In the genomic region with DNA sequence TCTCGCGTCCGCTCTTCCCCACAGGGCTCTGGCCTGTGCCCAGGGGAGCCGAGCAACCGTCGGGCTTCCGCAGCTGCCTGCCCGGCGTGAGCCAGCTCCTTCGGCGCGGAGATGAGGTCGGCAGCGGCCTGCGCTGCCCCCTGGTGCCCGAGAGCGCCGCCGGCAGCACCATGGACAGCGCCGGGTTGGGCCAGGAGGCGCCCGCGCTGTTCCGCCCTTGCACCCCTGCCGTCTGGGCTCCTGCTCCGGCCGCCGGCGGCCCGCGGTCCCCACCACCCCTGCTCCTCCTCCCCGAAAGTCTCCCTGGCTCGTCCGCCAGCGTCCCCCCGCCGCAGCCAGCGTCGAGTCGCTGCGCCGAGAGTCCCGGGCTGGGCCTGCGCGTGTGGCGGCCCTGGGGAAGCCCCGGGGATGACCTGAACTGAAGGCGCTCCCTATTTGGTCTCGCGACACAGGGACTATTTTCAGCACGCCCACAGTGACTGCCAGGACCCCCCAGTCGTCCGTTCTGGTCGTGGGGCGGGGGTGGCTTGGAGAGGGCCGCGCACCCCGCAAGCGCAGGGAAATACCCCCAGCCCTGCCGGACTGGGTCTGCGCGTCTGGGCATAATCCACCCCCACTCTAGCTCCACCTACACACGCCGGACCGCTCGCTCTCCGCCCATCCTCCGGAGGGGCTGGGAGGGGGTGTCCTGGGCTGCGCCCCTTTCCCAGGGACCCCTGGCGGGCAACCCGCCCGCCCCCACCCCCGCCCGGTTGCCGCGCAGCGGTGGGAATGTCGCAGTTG, we compare ENCODE assay signal across 8 cellular contexts. TPM values are rescaled to one million over a fixed set of nuclear protein-coding genes. Genes with fewer than 3 reads are reported as not detected.
DNase-seq lines count a peak whose midpoint lies in the region; TF ChIP-seq lines count a peak whose summit lies in the region.

No MANE protein-coding gene starts in this region.

- in situ Hi-C loops in GM13976 (cut with MboI; ENCODE audit: low sequenced_read_pairs, unreplicated experiment): loop anchor here (5.0 kb wide), 1 partner anchor 102 kb away; no protein-coding TSS in a partner anchor

- no peak overlapping the region for H3K9ac ChIP-seq in HUES48 (ENCODE audit: low read depth, low read length)

- TF ChIP-seq POLR2A in Peyer's patch (IDR thresholded peaks at IDR 0.05): no peak
- TF ChIP-seq POLR2A in testis (IDR thresholded peaks at IDR 0.05): no peak

- peak overlapping the region; percentile 75 for H3K27ac ChIP-seq in HUES48 (ENCODE audit: low read depth, low read length)
- no peak overlapping the region for H3K27ac ChIP-seq in Peyer's patch
- no peak overlapping the region for H3K27ac ChIP-seq in testis

- DNase-seq in 8988T (peak; percentile 92), GM13976 (ENCODE audit: low spot score) (peak; percentile 92), Peyer's patch (peak; percentile 53 to 89 (median 85)), fibroblast of the conjunctiva (ENCODE audit: low read depth) (peak; percentile 61), occipital lobe (lab: John Stamatoyannopoulos, UW) (peak; percentile 22), testis (peak; percentile 79)
- DNase-seq in activated T-helper 1 cell treated with anti-CD3 and anti-CD28 coated beads, Interleukin-2, amount 50 U/mL, for 16 hours (ENCODE audit: low read depth in 1 of 2, low spot score in 1 of 2): peak; percentile 61 to 66

- H3K9me3 ChIP-seq in HUES48 (ENCODE audit: control insufficient read depth, insufficient read depth, low read length): no peaks in the 10 kb centered on the region
- no peaks in the 10 kb centered on the region for H3K9me3 ChIP-seq in Peyer's patch
- no peaks in the 10 kb centered on the region for H3K9me3 ChIP-seq in testis

- intact Hi-C loops in testis (cut with DNase I; ENCODE audit: low total_unique reads): loop anchor here (5.0 to 10.0 kb wide), 3 partner anchors 97 to 190 kb away; no protein-coding TSS in a partner anchor

- H3K27me3 ChIP-seq in HUES48 (ENCODE audit: control insufficient read depth, insufficient read depth, low read length): peaks cover 43% of the 10 kb centered on the region
- H3K27me3 ChIP-seq in Peyer's patch: peaks cover 0 to 45% of the 10 kb centered on the region in 2 donors
- H3K27me3 ChIP-seq in testis: no peaks in the 10 kb centered on the region

- H3K4me1 ChIP-seq in HUES48 (ENCODE audit: control insufficient read depth, insufficient read depth, low read length) (peaks cover 26% of the 10 kb centered on the region), Peyer's patch (peaks cover 4 to 42% (median 21%) of the 10 kb centered on the region in 4 donors), testis (peaks cover 3% of the 10 kb centered on the region)

- WGBS in testis, 2 donors: 0 to 1% methylated on average over 6 to 59 of the region's 79 CpGs

- H3K4me3 ChIP-seq in HUES48 (ENCODE audit: low read depth, low read length) (peak overlapping the region; percentile 69), Peyer's patch (peak overlapping the region in 3 of 4 donors; percentile 7 to 23 (median 20)), testis (peak overlapping the region in 1 of 2 donors; percentile 17)

- H3K36me3 ChIP-seq in HUES48 (ENCODE audit: control insufficient read depth, insufficient read depth, low read length) (no peaks in the 10 kb centered on the region), Peyer's patch (no peaks in the 10 kb centered on the region), testis (ENCODE audit: low read depth, missing control alignments) (no peaks in the 10 kb centered on the region)

- TF ChIP-seq CTCF in GM13976 (IDR thresholded peaks at IDR 0.05; ENCODE audit: borderline replicate concordance, control extremely low read depth, extremely low read depth, insufficient read depth, missing control alignments) (peak; percentile 95), Peyer's patch (IDR thresholded peaks at IDR 0.05) (peak; percentile 48 to 97 (median 88)), testis (IDR thresholded peaks at IDR 0.05) (peak; percentile 76 to 89 (median 79))

RNA-seq across cellular contexts. Expression of a gene that starts 1.3 kb away (rescaled TPM):
- not detected for total RNA-seq in Peyer's patch
- total RNA-seq in occipital lobe: not detected
- not detected for total RNA-seq in testis
- polyA plus RNA-seq in testis (ENCODE audit: insufficient read depth, low read depth, low replicate concordance): not detected

RNA-seq across cellular contexts. Expression of a gene that starts 9.5 kb away (rescaled TPM):
- total RNA-seq in Peyer's patch (100 to 1,000 TPM in 1 of 4 donors, 10 to 100 TPM in 3; 26.4 to 109 (median 63.8) TPM), occipital lobe (21.7 TPM), testis (10 to 100 TPM; 33.0 to 36.5 TPM)
- polyA plus RNA-seq in testis (ENCODE audit: insufficient read depth, low read depth, low replicate concordance): 26.7 TPM

RNA-seq across cellular contexts. Expression of a gene that starts 15.6 kb away (rescaled TPM):
- total RNA-seq in Peyer's patch (100 to 1,000 TPM in 3 of 4 donors, 1 to 10 TPM in 1; 3.3 to 162 (median 121) TPM), occipital lobe (25.3 TPM), testis (1 to 10 TPM; 5.7 to 6.3 TPM)
- 5.8 TPM for polyA plus RNA-seq in testis (ENCODE audit: insufficient read depth, low read depth, low replicate concordance)

RNA-seq across cellular contexts. Expression of a gene that starts 39.4 kb away (rescaled TPM):
- total RNA-seq in Peyer's patch (100 to 1,000 TPM in 3 of 4 donors, 10 to 100 TPM in 1; 56.9 to 153 (median 118) TPM), occipital lobe (8.7 TPM), testis (10 to 100 TPM; 13.2 to 20.1 TPM)
- polyA plus RNA-seq in testis (ENCODE audit: insufficient read depth, low read depth, low replicate concordance): 4.8 TPM

RNA-seq across cellular contexts. Expression of a gene that starts 45.9 kb away (rescaled TPM):
- 100 to 1,000 TPM in 2 of 4 donors, 10 to 100 TPM in 2; 78.1 to 170 (median 99.0) TPM for total RNA-seq in Peyer's patch
- total RNA-seq in occipital lobe: 371 TPM
- total RNA-seq in testis: 10 to 100 TPM; 95.1 to 99.9 TPM
- 319 TPM for polyA plus RNA-seq in testis (ENCODE audit: insufficient read depth, low read depth, low replicate concordance)

Comparison
In these comparisons a context has a peak if more than half of its experiments do, and no peak if none do; other contexts are left out.
1. DNase-seq: peak in every context shown above with its lines; median percentile 92 in 8988T; 92 in GM13976; 85 in Peyer's patch; 79 in testis; 64 in activated T-helper 1 cell treated with anti-CD3 and anti-CD28 coated beads, Interleukin-2, amount 50 U/mL, for 16 hours; 61 in fibroblast of the conjunctiva; 22 in occipital lobe.